In the genomic region with DNA sequence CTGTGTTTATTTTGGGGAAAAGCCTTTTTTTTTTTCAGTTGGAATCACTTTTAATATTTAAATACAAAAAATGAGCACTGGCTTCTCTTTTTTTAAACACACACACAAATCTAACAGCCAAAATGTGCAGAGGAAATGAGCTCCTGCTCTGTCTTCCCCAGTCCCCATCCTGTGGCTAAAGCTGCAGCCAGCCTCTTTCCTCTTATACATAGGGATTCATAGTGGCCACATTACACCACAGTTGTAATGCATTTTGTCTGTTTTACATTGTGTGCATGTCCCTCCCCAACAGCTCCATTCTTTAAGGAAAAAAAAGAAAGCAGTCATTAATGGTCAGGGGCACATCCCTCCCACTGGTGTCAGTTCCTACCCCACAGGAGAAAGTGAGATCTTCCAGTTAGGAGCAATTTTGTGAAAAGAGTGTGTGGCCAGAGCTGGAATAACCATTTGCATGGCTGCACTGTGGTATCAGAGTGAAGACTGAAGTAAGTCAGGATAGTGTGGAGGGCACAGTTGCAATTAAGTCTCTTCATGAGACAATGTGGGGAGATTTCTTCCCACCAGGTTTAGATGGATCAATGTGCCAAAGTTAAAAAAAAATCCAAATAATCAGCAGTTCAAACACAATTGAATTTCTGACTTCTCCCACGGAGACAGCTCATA, we compare ENCODE assay signal across 16 cellular contexts.
"Had no signal": no experiment of that assay in that cellular context is flagged by ENCODE, and none has a peak within 500 bp of the region (broad histone marks: within the 10 kb centered on the region; RNA-seq: fewer than 3 reads in every experiment).

No MANE protein-coding gene starts in this region.

- H3K4me3 Mint-ChIP-seq: activated naive CD4-positive, alpha-beta T cell treated with anti-CD3 and anti-CD28 coated beads, Interleukin-2, amount 50 U/mL, for 24 hours; natural killer cell treated with Interleukin-12 subunit alpha and Interleukin-12 subunit beta and Interleukin-15 and Interleukin-18, amount 100 ng/mL, for 72 hours; T-helper 2 cell treated with Interferon-gamma antibody and Interleukin-4, amounts not matched to agents 5 μg/mL and 100 μg/mL, for 36 hours had no signal

- H3K4me3 ChIP-seq: prostate gland, stomach, testis, upper lobe of right lung had no signal

- H3K9me3 ChIP-seq: prostate gland, stomach, testis, upper lobe of right lung had no signal

- H3K27ac ChIP-seq: prostate gland, stomach, testis, upper lobe of right lung had no signal

- H3K4me1 ChIP-seq: prostate gland, upper lobe of right lung had no signal

- ATAC-seq: activated CD4-positive, CD25-positive, alpha-beta regulatory T cell treated with anti-CD3 and anti-CD28 coated beads, Interleukin-2, amount 50 U/mL, for 24 hours; left ventricle myocardium superior; natural killer cell treated with Interleukin-12 subunit alpha and Interleukin-12 subunit beta and Interleukin-15 and Interleukin-18, amount 100 ng/mL, for 72 hours; right cardiac atrium; upper lobe of right lung had no signal

- H3K9me3 Mint-ChIP-seq: activated naive CD4-positive, alpha-beta T cell treated with anti-CD3 and anti-CD28 coated beads, Interleukin-2, amount 50 U/mL, for 24 hours; natural killer cell treated with Interleukin-12 subunit alpha and Interleukin-12 subunit beta and Interleukin-15 and Interleukin-18, amount 100 ng/mL, for 72 hours; T-helper 2 cell treated with Interferon-gamma antibody and Interleukin-4, amounts not matched to agents 5 μg/mL and 100 μg/mL, for 36 hours had no signal

- DNase-seq: activated effector memory CD4-positive, alpha-beta T cell treated with Interleukin-2 at 50 U/mL for 16 hours; foreskin fibroblast; kidney glomerular epithelial cell; left ventricle myocardium superior; mesenchymal stem cell; right cardiac atrium; small intestine; stomach; testis; upper lobe of right lung had no signal

- H3K27ac Mint-ChIP-seq: activated naive CD4-positive, alpha-beta T cell treated with anti-CD3 and anti-CD28 coated beads, Interleukin-2, amount 50 U/mL, for 24 hours; natural killer cell treated with Interleukin-12 subunit alpha and Interleukin-12 subunit beta and Interleukin-15 and Interleukin-18, amount 100 ng/mL, for 72 hours; T-helper 2 cell treated with Interferon-gamma antibody and Interleukin-4, amounts not matched to agents 5 μg/mL and 100 μg/mL, for 36 hours had no signal

- H3K27me3 Mint-ChIP-seq: activated naive CD4-positive, alpha-beta T cell treated with anti-CD3 and anti-CD28 coated beads, Interleukin-2, amount 50 U/mL, for 24 hours; natural killer cell treated with Interleukin-12 subunit alpha and Interleukin-12 subunit beta and Interleukin-15 and Interleukin-18, amount 100 ng/mL, for 72 hours had no signal

- H3K36me3 Mint-ChIP-seq: natural killer cell treated with Interleukin-12 subunit alpha and Interleukin-12 subunit beta and Interleukin-15 and Interleukin-18, amount 100 ng/mL, for 72 hours had no signal

- H3K36me3 ChIP-seq: prostate gland, stomach, upper lobe of right lung had no signal

- FAIRE-seq: endothelial cell of umbilical vein, small intestine had no signal

- H3K27me3 ChIP-seq: stomach, testis, upper lobe of right lung had no signal
